Comparison of ENCODE assay signal across 10 cellular contexts in the genomic region with DNA sequence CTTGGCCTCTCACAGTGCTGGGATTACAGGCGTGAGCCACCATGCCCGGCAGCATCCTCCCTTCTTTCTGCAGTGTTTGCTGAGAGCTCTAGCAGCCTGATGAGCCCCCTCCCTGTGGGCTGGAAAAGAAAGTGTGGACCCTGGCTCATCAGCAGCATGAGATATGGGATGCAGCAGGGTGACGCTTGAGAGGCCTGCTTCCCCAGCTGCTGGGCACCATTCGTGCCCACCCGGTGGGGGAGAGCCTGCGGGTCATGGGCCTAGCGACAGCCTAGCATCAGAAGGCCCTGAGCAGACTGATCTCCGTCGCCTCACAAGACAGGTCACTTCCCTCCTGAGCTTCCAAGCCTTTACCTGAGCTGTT. TPM values are rescaled to one million over a fixed set of nuclear protein-coding genes. Genes with fewer than 3 reads are reported as not detected.
DNase-seq lines count a peak whose midpoint lies in the region; ATAC-seq and TF ChIP-seq lines count a peak whose summit lies in the region.
"Had no signal": no experiment of that assay in that cellular context is flagged by ENCODE, and none has a peak within 500 bp of the region (broad histone marks: within the 10 kb centered on the region; RNA-seq: fewer than 3 reads in every experiment).

No MANE protein-coding gene starts in this region.

- H3K9ac ChIP-seq in Loucy (ENCODE audit: low read depth, low read length, poor library complexity, severe bottlenecking): peak overlapping the region; percentile 86
- peak overlapping the region; percentile 14 for H3K9ac ChIP-seq in neural cell (ENCODE audit: low read length)

- peak overlapping the region; percentile 83 for H3K4me3 Mint-ChIP-seq in CD4-positive, alpha-beta T cell
- no peak overlapping the region for H3K4me3 Mint-ChIP-seq in nephron progenitor cell

- no peaks in the 10 kb centered on the region for H3K9me3 Mint-ChIP-seq in CD4-positive, alpha-beta T cell
- H3K9me3 Mint-ChIP-seq in nephron progenitor cell: peaks cover 8% of the 10 kb centered on the region

- intact Hi-C loops in CD4-positive, alpha-beta T cell (cut with DNase I, micrococcal nuclease): loop anchor here (1.0 to 5.0 kb wide), 6 partner anchors 15 to 1788 kb away; no protein-coding TSS in a partner anchor
- intact Hi-C loops in adrenal gland (cut with DNase I): no loop called here

- POLR2A ChIA-PET in CD4-positive, alpha-beta T cell (lab: Charles Lee): interaction anchor here (1.4 to 7.2 kb wide), 12 partner anchors 12 to 344 kb away, joined by 3 to 330 read pairs (median 12); a partner anchor contains a TSS

- CTCF ChIA-PET in CD4-positive, alpha-beta T cell (lab: Charles Lee): interaction anchor here (0.7 to 6.6 kb wide), 6 partner anchors 12 to 51 kb away, joined by 3 to 101 read pairs (median 10); a partner anchor contains a TSS

- no peak for TF ChIP-seq RAD21 in neural cell (conservative IDR thresholded peaks at IDR 0.05)

- no peak for ATAC-seq in CD4-positive, alpha-beta T cell (ENCODE audit: poor library complexity)
- ATAC-seq in GM21447 (IDR thresholded peaks at IDR 0.05; ENCODE audit: unreplicated experiment): no peak

- peaks cover 82% of the 10 kb centered on the region for H3K4me1 Mint-ChIP-seq in CD4-positive, alpha-beta T cell (ENCODE audit: low read depth)
- peaks cover 59% of the 10 kb centered on the region for H3K4me1 Mint-ChIP-seq in nephron progenitor cell

- DNase-seq in CD4-positive, alpha-beta T cell: no peak
- DNase-seq in adrenal gland (no peak), epidermal melanocyte (ENCODE audit: insufficient read length, low spot score) (no peak), HAP-1 (ENCODE audit: low spot score in 2 of 2) (no peak), nephron progenitor cell (no peak)
- DNase-seq: kidney glomerular epithelial cell had no signal

- no peak for TF ChIP-seq POLR2A in adrenal gland (IDR thresholded peaks at IDR 0.05)

- H3K4me2 ChIP-seq in Loucy (ENCODE audit: low read depth, low read length, poor library complexity, severe bottlenecking): peak overlapping the region; percentile 76
- no peak overlapping the region for H3K4me2 ChIP-seq in neural cell (ENCODE audit: low read length)

- H3K36me3 ChIP-seq in Loucy (ENCODE audit: insufficient read depth, low read length) (no peaks in the 10 kb centered on the region), adrenal gland (replicated peaks in 1 of 2) (no peaks in the 10 kb centered on the region), neural cell (ENCODE audit: insufficient read depth, low read length) (no peaks in the 10 kb centered on the region), HAP-1 (replicated peaks) (no peaks in the 10 kb centered on the region)

- no peaks in the 10 kb centered on the region for H3K27me3 Mint-ChIP-seq in CD4-positive, alpha-beta T cell
- H3K27me3 Mint-ChIP-seq in nephron progenitor cell (ENCODE audit: low read depth, poor library complexity): peaks cover 83% of the 10 kb centered on the region

- no peak for TF ChIP-seq EP300 in neural cell (conservative IDR thresholded peaks at IDR 0.05; ENCODE audit: poor library complexity, severe bottlenecking)

- H3K4me1 ChIP-seq in Loucy (ENCODE audit: insufficient read depth, low read length, poor library complexity, severe bottlenecking) (peaks cover 60% of the 10 kb centered on the region), adrenal gland (replicated peaks in 1 of 2) (peaks cover 0 to 9% of the 10 kb centered on the region in 2 donors), HAP-1 (peaks cover 20% of the 10 kb centered on the region)

- no peaks in the 10 kb centered on the region for H3K9me2 ChIP-seq in Loucy (replicated peaks; ENCODE audit: low read depth, low read length)
- H3K9me2 ChIP-seq in neural cell (ENCODE audit: insufficient read depth, low read length): no peaks in the 10 kb centered on the region

- H4K20me1 ChIP-seq in Loucy (ENCODE audit: insufficient read depth, low read length, poor library complexity, severe bottlenecking) (no peaks in the 10 kb centered on the region), neural cell (ENCODE audit: insufficient read depth) (no peaks in the 10 kb centered on the region)

- peak overlapping the region; percentile 97 for H3K27ac Mint-ChIP-seq in CD4-positive, alpha-beta T cell
- no peak overlapping the region for H3K27ac Mint-ChIP-seq in nephron progenitor cell

- in situ Hi-C loops in HAP-1 (cut with MboI; ENCODE audit: low sequenced_read_pairs): no loop called here

- H3K27ac ChIP-seq in CD4-positive, alpha-beta T cell (ENCODE audit: low read depth, low read length): peak overlapping the region; percentile 100
- H3K27ac ChIP-seq in adrenal gland (peak overlapping the region in 3 of 5 donors; percentile 9 to 42 (median 11)), neural cell (ENCODE audit: low read length) (no peak overlapping the region)
- H3K27ac ChIP-seq: epithelial cell of prostate had no signal

- TF ChIP-seq CTCF in CD4-positive, alpha-beta T cell (IDR thresholded peaks at IDR 0.05): no peak
- TF ChIP-seq CTCF in Loucy (conservative IDR thresholded peaks at IDR 0.05; ENCODE audit: low read length) (no peak), adrenal gland (IDR thresholded peaks at IDR 0.05) (no peak), neural cell (IDR thresholded peaks at IDR 0.05; ENCODE audit: poor library complexity, severe bottlenecking) (no peak), nephron progenitor cell (IDR thresholded peaks at IDR 0.05) (no peak)

- H3K36me3 Mint-ChIP-seq in CD4-positive, alpha-beta T cell (ENCODE audit: low read depth): peaks cover 23% of the 10 kb centered on the region
- no peaks in the 10 kb centered on the region for H3K36me3 Mint-ChIP-seq in nephron progenitor cell (ENCODE audit: low read depth)

- peak overlapping the region; percentile 72 for H3K4me3 ChIP-seq in Loucy (ENCODE audit: low read length, poor library complexity, severe bottlenecking)
- no peak overlapping the region for H3K4me3 ChIP-seq in adrenal gland
- H3K4me3 ChIP-seq in neural cell (ENCODE audit: low read length): no peak overlapping the region
- H3K4me3 ChIP-seq in HAP-1: no peak overlapping the region

- H3K27me3 ChIP-seq in CD4-positive, alpha-beta T cell (ENCODE audit: control insufficient read depth, insufficient read depth, low read length): no peaks in the 10 kb centered on the region
- no peaks in the 10 kb centered on the region for H3K27me3 ChIP-seq in Loucy (ENCODE audit: insufficient read depth, low read length, poor library complexity, severe bottlenecking)
- H3K27me3 ChIP-seq in adrenal gland: no peaks in the 10 kb centered on the region
- H3K27me3 ChIP-seq in neural cell (ENCODE audit: insufficient read depth, low read depth, low read length): no peaks in the 10 kb centered on the region
- no peaks in the 10 kb centered on the region for H3K27me3 ChIP-seq in HAP-1 (ENCODE audit: low read depth)

- no peaks in the 10 kb centered on the region for H3K9me3 ChIP-seq in CD4-positive, alpha-beta T cell (ENCODE audit: control insufficient read depth, low read length)
- H3K9me3 ChIP-seq in Loucy (ENCODE audit: insufficient read depth, low read depth, low read length): no peaks in the 10 kb centered on the region
- H3K9me3 ChIP-seq in adrenal gland (replicated peaks in 1 of 3): no peaks in the 10 kb centered on the region
- H3K9me3 ChIP-seq in neural cell (ENCODE audit: low read length): no peaks in the 10 kb centered on the region
- no peaks in the 10 kb centered on the region for H3K9me3 ChIP-seq in HAP-1

- 65 to 92% (median 77%) methylated on average over 2 to 9 of the region's 9 CpGs for WGBS in adrenal gland, 4 donors

- H2AFZ ChIP-seq in Loucy (ENCODE audit: low read length) (no peak overlapping the region), neural cell (ENCODE audit: low read depth, low read length) (no peak overlapping the region)

- H3K79me2 ChIP-seq in Loucy (ENCODE audit: insufficient read depth, low read length): peaks cover 6% of the 10 kb centered on the region; the same call in 1 of the 2 replicates
- H3K79me2 ChIP-seq in neural cell (replicated peaks; ENCODE audit: insufficient read depth, low read length): no peaks in the 10 kb centered on the region

- H3F3A ChIP-seq in Loucy (ENCODE audit: low read depth) (peaks cover 11% of the 10 kb centered on the region; the same call in 1 of the 2 replicates), neural cell (ENCODE audit: insufficient read depth, low read length, poor library complexity, severe bottlenecking) (no peaks in the 10 kb centered on the region)

TF ChIP-seq in neural cell, 6 proteins besides CTCF, POLR2A, EP300 and RAD21:
- TF ChIP-seq TAF1 (IDR thresholded peaks at IDR 0.05; ENCODE audit: low read depth): no peak
- TF ChIP-seq EZH2 (IDR thresholded peaks at IDR 0.05; ENCODE audit: borderline replicate concordance, insufficient read depth, low read length, poor library complexity, severe bottlenecking): no peak
- no peak for TF ChIP-seq POLR2AphosphoS5 (IDR thresholded peaks at IDR 0.05)
- no peak for TF ChIP-seq SMC3 (conservative IDR thresholded peaks at IDR 0.05; ENCODE audit: poor library complexity)
- TF ChIP-seq, protein P1, sequence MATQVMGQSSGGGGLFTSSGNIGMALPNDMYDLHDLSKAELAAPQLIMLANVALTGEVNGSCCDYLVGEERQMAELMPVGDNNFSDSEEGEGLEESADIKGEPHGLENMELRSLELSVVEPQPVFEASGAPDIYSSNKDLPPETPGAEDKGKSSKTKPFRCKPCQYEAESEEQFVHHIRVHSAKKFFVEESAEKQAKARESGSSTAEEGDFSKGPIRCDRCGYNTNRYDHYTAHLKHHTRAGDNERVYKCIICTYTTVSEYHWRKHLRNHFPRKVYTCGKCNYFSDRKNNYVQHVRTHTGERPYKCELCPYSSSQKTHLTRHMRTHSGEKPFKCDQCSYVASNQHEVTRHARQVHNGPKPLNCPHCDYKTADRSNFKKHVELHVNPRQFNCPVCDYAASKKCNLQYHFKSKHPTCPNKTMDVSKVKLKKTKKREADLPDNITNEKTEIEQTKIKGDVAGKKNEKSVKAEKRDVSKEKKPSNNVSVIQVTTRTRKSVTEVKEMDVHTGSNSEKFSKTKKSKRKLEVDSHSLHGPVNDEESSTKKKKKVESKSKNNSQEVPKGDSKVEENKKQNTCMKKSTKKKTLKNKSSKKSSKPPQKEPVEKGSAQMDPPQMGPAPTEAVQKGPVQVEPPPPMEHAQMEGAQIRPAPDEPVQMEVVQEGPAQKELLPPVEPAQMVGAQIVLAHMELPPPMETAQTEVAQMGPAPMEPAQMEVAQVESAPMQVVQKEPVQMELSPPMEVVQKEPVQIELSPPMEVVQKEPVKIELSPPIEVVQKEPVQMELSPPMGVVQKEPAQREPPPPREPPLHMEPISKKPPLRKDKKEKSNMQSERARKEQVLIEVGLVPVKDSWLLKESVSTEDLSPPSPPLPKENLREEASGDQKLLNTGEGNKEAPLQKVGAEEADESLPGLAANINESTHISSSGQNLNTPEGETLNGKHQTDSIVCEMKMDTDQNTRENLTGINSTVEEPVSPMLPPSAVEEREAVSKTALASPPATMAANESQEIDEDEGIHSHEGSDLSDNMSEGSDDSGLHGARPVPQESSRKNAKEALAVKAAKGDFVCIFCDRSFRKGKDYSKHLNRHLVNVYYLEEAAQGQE (IDR thresholded peaks at IDR 0.05; ENCODE audit: borderline replicate concordance): no peak
- TF ChIP-seq MXI1 (conservative IDR thresholded peaks at IDR 0.05; ENCODE audit: poor library complexity, severe bottlenecking): no peak

RNA-seq across cellular contexts. Expression of a gene that starts 16.0 kb away (rescaled TPM):
- 1 to 10 TPM; 7.3 to 8.0 TPM for total RNA-seq in CD4-positive, alpha-beta T cell
- total RNA-seq in adrenal gland: 10 to 100 TPM; 14.4 to 37.4 (median 20.6) TPM
- polyA plus RNA-seq in adrenal gland (10 to 100 TPM; 17.5 to 52.3 (median 17.8) TPM), neural cell (207 and 220 TPM in 2 replicates)
- polyA minus RNA-seq in neural cell: 35.5 and 45.4 TPM in 2 replicates

Comparison
In these comparisons a context has a peak if more than half of its experiments do, and no peak if none do; other contexts are left out.
1. intact Hi-C loops: an anchor here in CD4-positive, alpha-beta T cell (1.0 to 5.0 kb wide); none called in adrenal gland.